Comparison of ENCODE assay signal across 1 cellular context in genomic region chr10:101061814-101062230, GRCh38.
TF ChIP-seq lines count a peak whose summit lies in the region.

KAZALD1 (plus strand) TSS chr10:101061989; CDS start chr10:101062593, 604 bp downstream.

TF ChIP-seq in neural cell, 6 proteins besides CTCF, POLR2A, EP300 and RAD21 (continued from another document):
- TF ChIP-seq REST (IDR thresholded peaks at IDR 0.05; ENCODE audit: borderline replicate concordance) (no peak), EZH2 (IDR thresholded peaks at IDR 0.05; ENCODE audit: borderline replicate concordance, insufficient read depth, low read length, poor library complexity, severe bottlenecking) (no peak), POLR2AphosphoS5 (IDR thresholded peaks at IDR 0.05) (no peak), SMC3 (conservative IDR thresholded peaks at IDR 0.05; ENCODE audit: poor library complexity) (no peak)
